Comparison of ENCODE assay signal across 22 cellular contexts in the genomic region with DNA sequence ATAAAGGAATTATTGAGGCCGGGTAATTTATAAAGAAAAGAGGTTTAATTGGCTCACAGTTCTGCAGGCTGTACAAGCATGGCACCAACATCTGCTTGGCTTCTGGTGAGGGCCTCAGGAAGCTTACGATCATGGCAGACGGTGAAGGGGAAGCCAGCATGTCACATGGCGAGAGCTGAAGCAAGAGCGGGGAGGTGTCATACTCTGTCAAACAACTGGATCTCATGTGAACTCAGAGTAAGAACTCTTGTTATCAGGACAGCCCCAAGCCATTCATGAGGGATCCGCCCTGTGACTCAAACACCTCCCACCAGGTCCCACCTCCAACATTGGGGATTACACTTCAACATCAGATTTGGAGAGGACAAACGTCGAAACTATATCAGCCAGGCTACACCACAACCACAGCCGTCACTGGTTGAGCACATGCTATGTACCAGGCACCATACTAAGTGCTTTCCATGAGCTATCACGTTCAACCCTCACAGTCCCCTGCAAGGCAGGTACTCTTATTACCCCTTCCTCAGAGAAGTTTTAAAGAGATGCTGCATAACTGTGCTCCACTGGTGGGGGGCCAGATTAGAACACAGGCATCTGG.
DNase-seq lines count a peak whose midpoint lies in the region; ATAC-seq, FAIRE-seq and TF ChIP-seq lines count a peak whose summit lies in the region.
"Had no signal": no experiment of that assay in that cellular context is flagged by ENCODE, and none has a peak within 500 bp of the region (broad histone marks: within the 10 kb centered on the region; RNA-seq: fewer than 3 reads in every experiment).

No MANE protein-coding gene starts in this region.

- H3K4me3 ChIP-seq in SK-N-SH (ENCODE audit: low read depth in 2 of 2, low read length in 1 of 2) (no peak overlapping the region), PC-3 (ENCODE audit: low read length) (no peak overlapping the region), K562 (no peak overlapping the region), upper lobe of left lung (no peak overlapping the region), HAP-1 (no peak overlapping the region), left lung (no peak overlapping the region)

- TF ChIP-seq RAD21 in SK-N-SH (IDR thresholded peaks at IDR 0.05; ENCODE audit: low read length) (no peak), K562 (CRISPR knock-in tag; conservative IDR thresholded peaks at IDR 0.05 in 1 of 2, IDR thresholded peaks at IDR 0.05 in 1 of 2) (no peak)

- H3K27me3 ChIP-seq in SK-N-SH (ENCODE audit: insufficient read depth) = no peaks in the 10 kb centered on the region
- no peaks in the 10 kb centered on the region for H3K27me3 ChIP-seq in PC-3 (ENCODE audit: low read length)
- H3K27me3 ChIP-seq in K562 (ENCODE audit: control insufficient read depth in 2 of 2, insufficient read depth in 2 of 2, low read length in 2 of 2) = peaks cover 4 to 7% of the 10 kb centered on the region in 2 experiments; a peak in 4 of 5 replicates
- H3K27me3 ChIP-seq in upper lobe of left lung = no peaks in the 10 kb centered on the region
- no peaks in the 10 kb centered on the region for H3K27me3 ChIP-seq in HAP-1 (ENCODE audit: low read depth)
- H3K27me3 ChIP-seq in left lung = no peaks in the 10 kb centered on the region

- peak; percentile 71 for FAIRE-seq in K562 (lab: Jason Lieb, UNC)
- FAIRE-seq: HepG2 had no signal

- BruUV-seq in PC-3 (replicated peaks; lab: Mats Ljungman, UMichigan) (no TSS peak), K562 (replicated peaks; lab: Mats Ljungman, UMichigan) (no TSS peak)

- H3K27ac ChIP-seq in SK-N-SH (ENCODE audit: low read depth in 2 of 2, low read length in 1 of 2) (peak overlapping the region in 1 of 2 experiments; percentile 67; a peak in 2 of 4 replicates), PC-3 (ENCODE audit: low read length) (peak overlapping the region; percentile 42), K562 (ENCODE audit: extremely low read depth, low read depth, low read length) (no peak overlapping the region), upper lobe of left lung (no peak overlapping the region), left lung (no peak overlapping the region)
- H3K27ac ChIP-seq: 22Rv1, HL-60 had no signal

- H3K9me3 ChIP-seq in SK-N-SH = no peaks in the 10 kb centered on the region
- H3K9me3 ChIP-seq in PC-3 (ENCODE audit: low read length) = no peaks in the 10 kb centered on the region
- no peaks in the 10 kb centered on the region for H3K9me3 ChIP-seq in K562 (replicated peaks; ENCODE audit: control insufficient read depth, insufficient read depth, low read depth, low read length)
- H3K9me3 ChIP-seq in upper lobe of left lung = no peaks in the 10 kb centered on the region
- no peaks in the 10 kb centered on the region for H3K9me3 ChIP-seq in HAP-1
- no peaks in the 10 kb centered on the region for H3K9me3 ChIP-seq in left lung

- H3K4me1 ChIP-seq in SK-N-SH (ENCODE audit: control insufficient read depth in 1 of 2, insufficient read depth in 2 of 2, low read depth in 1 of 2, low read length in 1 of 2) = peaks cover 10 to 30% of the 10 kb centered on the region in 2 experiments
- H3K4me1 ChIP-seq in PC-3 (ENCODE audit: insufficient read depth, low read length) = peaks cover 40% of the 10 kb centered on the region
- peaks cover 0 to 4% of the 10 kb centered on the region in 2 experiments; a peak in 1 of 5 replicates for H3K4me1 ChIP-seq in K562 (replicated peaks in 1 of 2; ENCODE audit: control insufficient read depth in 2 of 2, insufficient read depth in 2 of 2, low read length in 2 of 2)
- H3K4me1 ChIP-seq in upper lobe of left lung = peaks cover 14 to 31% (median 21%) of the 10 kb centered on the region in 4 donors
- peaks cover 11% of the 10 kb centered on the region; the same call in 1 of the 2 replicates for H3K4me1 ChIP-seq in HAP-1
- peaks cover 4 to 22% of the 10 kb centered on the region in 2 donors for H3K4me1 ChIP-seq in left lung

- H3K9me1 ChIP-seq in K562 (ENCODE audit: control insufficient read depth, insufficient read depth, low read length) = no peaks in the 10 kb centered on the region

- H4K20me1 ChIP-seq in SK-N-SH (ENCODE audit: insufficient read depth) (0 out of 2 replicates have a peak, but pooled peaks cover 9% of the 10 kb centered on the region), PC-3 (ENCODE audit: low read length) (0 out of 2 replicates have a peak, but pooled peaks cover 4% of the 10 kb centered on the region), K562 (replicated peaks; ENCODE audit: control insufficient read depth, insufficient read depth, low read length) (no peaks in the 10 kb centered on the region)

- H2AFZ ChIP-seq in SK-N-SH (ENCODE audit: low read depth) (no peak overlapping the region), PC-3 (ENCODE audit: low read length) (no peak overlapping the region), K562 (ENCODE audit: low read depth, low read length) (0 out of 2 replicates have a peak overlapping the region, but pooled peaks have one; percentile 14)

- intact Hi-C loops in PC-3 (cut with micrococcal nuclease) (no loop called here), K562 (cut with micrococcal nuclease) (no loop called here), left lung (cut with DNase I) (no loop called here)

- peak overlapping the region; percentile 61; the same call in 1 of the 2 replicates for H3K4me2 ChIP-seq in SK-N-SH
- peak overlapping the region; percentile 38 for H3K4me2 ChIP-seq in PC-3 (ENCODE audit: low read length)
- peak overlapping the region; percentile 8; the same call in 1 of the 2 replicates for H3K4me2 ChIP-seq in K562 (ENCODE audit: insufficient read depth, low read length)

- no peak for TF ChIP-seq EP300 in SK-N-SH (IDR thresholded peaks at IDR 0.05; ENCODE audit: borderline replicate concordance in 1 of 2, low read depth in 1 of 2, low read length in 1 of 2)
- no peak for TF ChIP-seq EP300 in K562 (IDR thresholded peaks at IDR 0.05; ENCODE audit: low read length)
- no peak for TF ChIP-seq EP300 in upper lobe of left lung (IDR thresholded peaks at IDR 0.05)

- in situ Hi-C loops in K562 (cut with MboI) (no loop called here), HAP-1 (cut with MboI; ENCODE audit: low sequenced_read_pairs) (no loop called here)

- POLR2A ChIA-PET in SK-N-SH (lab: Yijun Ruan, JAX) = no interaction called here
- POLR2A ChIA-PET in PC-3 (lab: Charles Lee; ENCODE audit: unreplicated experiment) = interaction anchor here (0.5 kb wide), 1 partner anchor 17 kb away, joined by 3 read pairs; no protein-coding TSS in a partner anchor
- POLR2A ChIA-PET in K562 (lab: Yijun Ruan, JAX) = no interaction called here

- WGBS in SK-N-SH (ENCODE audit: low lambda C conversion rate) = 96% methylated on average over 10 of the region's 10 CpGs
- 0% methylated on average over 10 of the region's 10 CpGs for WGBS in K562 (ENCODE audit: insufficient coverage, low coverage, missing lambda C conversion rate)
- WGBS in upper lobe of left lung, 2 donors = 80 to 86% methylated on average over 10 of the region's 10 CpGs

- H3K36me3 ChIP-seq in SK-N-SH (replicated peaks in 1 of 2; ENCODE audit: control insufficient read depth in 1 of 2, insufficient read depth in 2 of 2, low read length in 1 of 2) (no peaks in the 10 kb centered on the region), PC-3 (ENCODE audit: low read depth, low read length) (no peaks in the 10 kb centered on the region), K562 (ENCODE audit: control insufficient read depth, insufficient read depth, low read length) (no peaks in the 10 kb centered on the region), upper lobe of left lung (no peaks in the 10 kb centered on the region), HAP-1 (replicated peaks) (no peaks in the 10 kb centered on the region), left lung (no peaks in the 10 kb centered on the region)

- H3K9me2 ChIP-seq in SK-N-SH (no peaks in the 10 kb centered on the region), PC-3 (replicated peaks; ENCODE audit: low read length) (no peaks in the 10 kb centered on the region)

- H3K79me2 ChIP-seq in SK-N-SH (ENCODE audit: insufficient read depth) = peaks cover 5% of the 10 kb centered on the region; the same call in 1 of the 2 replicates
- H3K79me2 ChIP-seq in PC-3 (ENCODE audit: low read length) = 0 out of 2 replicates have a peak, but pooled peaks cover 4% of the 10 kb centered on the region
- no peaks in the 10 kb centered on the region for H3K79me2 ChIP-seq in K562 (ENCODE audit: control insufficient read depth, insufficient read depth, low read length)

- TF ChIP-seq POLR2A in K562 (conservative IDR thresholded peaks at IDR 0.05) (no peak), upper lobe of left lung (IDR thresholded peaks at IDR 0.05) (no peak)

- H3F3A ChIP-seq in SK-N-SH (replicated peaks; ENCODE audit: insufficient read depth) = peaks cover 16% of the 10 kb centered on the region
- no peaks in the 10 kb centered on the region for H3F3A ChIP-seq in PC-3 (ENCODE audit: low read length, unreplicated experiment)

- no peak overlapping the region for H3K9ac ChIP-seq in SK-N-SH
- H3K9ac ChIP-seq in PC-3 (ENCODE audit: low read length) = no peak overlapping the region
- no peak overlapping the region for H3K9ac ChIP-seq in K562 (ENCODE audit: insufficient read depth in 1 of 2, low read depth in 2 of 2, low read length in 2 of 2)

- no peak for DNase-seq in SK-N-SH
- no peak for DNase-seq in PC-3
- DNase-seq in K562 (ENCODE audit: extremely low read depth in 1 of 4, low spot score in 3 of 4) = peak in 1 of 4 experiments; percentile 52
- no peak for DNase-seq in upper lobe of left lung
- DNase-seq in HAP-1 (ENCODE audit: low spot score in 2 of 2) = no peak
- DNase-seq in left lung = no peak
- no peak for DNase-seq in NCI-H128 (lab: John Stamatoyannopoulos, UW; ENCODE audit: unreplicated experiment)
- DNase-seq: C1 segment of cervical spinal cord; CD8-positive, alpha-beta memory T cell; GDM1; H7; KG1; NCI-H1092; NCI-H2029 treated with DMSO at 0.1 percent for 48 hours; NCI-H345; NCI-H524; NCI-H774; SHP77 had no signal

- no peak for TF ChIP-seq CTCF in SK-N-SH (IDR thresholded peaks at IDR 0.05)
- TF ChIP-seq CTCF in PC-3 (conservative IDR thresholded peaks at IDR 0.05; ENCODE audit: low read depth, low read length) = no peak
- no peak for TF ChIP-seq CTCF in K562 (IDR thresholded peaks at IDR 0.05 in 2 of 3, conservative IDR thresholded peaks at IDR 0.05 in 1 of 3; ENCODE audit: insufficient read depth in 2 of 3, low read depth in 1 of 3, low read length in 3 of 3)
- no peak for TF ChIP-seq CTCF in upper lobe of left lung (IDR thresholded peaks at IDR 0.05)
- no peak for TF ChIP-seq CTCF in left lung (IDR thresholded peaks at IDR 0.05)

- ATAC-seq in SK-N-SH treated with all-trans-retinoic acid at 6 μM for 48 hours (no peak), PC-3 (no peak), K562 (peak; percentile 79), upper lobe of left lung (ENCODE audit: low FRiP score in 2 of 2) (peak; percentile 17 to 54), left lung (no peak)
- ATAC-seq: HepG2 had no signal

- CTCF ChIA-PET in SK-N-SH (lab: Yijun Ruan, JAX) = interaction anchor here (0.6 to 1.5 kb wide), 4 partner anchors 9 to 301 kb away, joined by 3 to 4 read pairs (median 3); no protein-coding TSS in a partner anchor
- CTCF ChIA-PET in PC-3 (lab: Charles Lee) = no interaction called here
- CTCF ChIA-PET in K562 (lab: Yijun Ruan, JAX; ENCODE audit: low intra/inter-chr PET ratio) = no interaction called here

TF ChIP-seq in SK-N-SH, 30 proteins besides CTCF, POLR2A, EP300 and RAD21 (continues in another document):
- TF ChIP-seq GATA2 (CRISPR knock-in tag; IDR thresholded peaks at IDR 0.05) = no peak

Comparison
In these comparisons a context has a peak if more than half of its experiments do, and no peak if none do; other contexts are left out.
1. H3K4me2 ChIP-seq: peak in every context shown above with its lines; median percentile 61 in SK-N-SH; 38 in PC-3; 8 in K562.
2. ATAC-seq: peak in K562 (single experiment) and upper lobe of left lung (2 of 2); none in SK-N-SH treated with all-trans-retinoic acid at 6 μM for 48 hours (single experiment), PC-3 (single experiment) and left lung (single experiment).